24 cellular contexts compared by ENCODE assay signal in the genomic region with DNA sequence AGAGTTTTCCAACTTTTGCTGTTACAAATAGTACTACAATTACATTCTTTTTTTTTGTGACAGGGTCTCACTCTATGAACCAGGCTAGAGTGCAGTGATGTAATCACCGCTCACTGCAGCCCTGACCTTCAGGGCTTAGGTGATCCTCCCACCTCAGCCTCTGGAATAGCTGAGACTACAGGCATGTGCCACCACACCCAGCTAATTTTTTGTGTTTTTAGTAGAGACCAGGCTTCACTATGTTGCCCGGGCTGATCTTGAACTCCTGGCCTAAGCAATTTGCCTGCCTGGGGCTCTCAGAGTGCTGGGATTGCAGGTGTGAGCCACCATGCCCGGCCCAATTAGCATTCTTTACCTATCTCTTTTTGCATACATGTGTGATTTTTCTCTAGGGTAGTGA. TPM values are rescaled to one million over a fixed set of nuclear protein-coding genes. Genes with fewer than 3 reads are reported as not detected.
DNase-seq lines count a peak whose midpoint lies in the region; ATAC-seq, FAIRE-seq and TF ChIP-seq lines count a peak whose summit lies in the region.
"Had no signal": no experiment of that assay in that cellular context is flagged by ENCODE, and none has a peak within 500 bp of the region (broad histone marks: within the 10 kb centered on the region; RNA-seq: fewer than 3 reads in every experiment).

No MANE protein-coding gene starts in this region.

- H4K12ac ChIP-seq in trophoblast cell (ENCODE audit: low read depth, low read length) = no peak overlapping the region

- H2BK12ac ChIP-seq in trophoblast cell (ENCODE audit: low read length) = no peak overlapping the region

- H3K4me3 Mint-ChIP-seq in T-cell = no peak overlapping the region
- H3K4me3 Mint-ChIP-seq: CD14-positive monocyte; CD8-positive, alpha-beta memory T cell had no signal

- no peak overlapping the region for H3K9ac ChIP-seq in trophoblast cell (ENCODE audit: low read length)

- TF ChIP-seq CTCF in RWPE1 (conservative IDR thresholded peaks at IDR 0.05; ENCODE audit: low read depth) (no peak), transverse colon (IDR thresholded peaks at IDR 0.05) (no peak)

- H3K27me3 ChIP-seq in trophoblast cell (ENCODE audit: insufficient read depth, low read length) (no peaks in the 10 kb centered on the region), transverse colon (no peaks in the 10 kb centered on the region)
- H3K27me3 ChIP-seq: BE2C had no signal

- no peak overlapping the region for H4K8ac ChIP-seq in trophoblast cell (ENCODE audit: low read depth, low read length)

- peaks cover 0 to 11% (median 2%) of the 10 kb centered on the region in 3 donors for H3K9me3 Mint-ChIP-seq in T-cell

- H3K36me3 Mint-ChIP-seq in T-cell = peaks cover 28% of the 10 kb centered on the region

- in situ Hi-C loops in transverse colon (cut with MboI; ENCODE audit: low pct_ligation_motif_present in 1 of 4, low pct_unique_long_range_greater_than_20kb in 1 of 4, low sequenced_read_pairs in 3 of 4) = no loop called here

- WGBS in trophoblast cell (ENCODE audit: extremely low coverage, insufficient coverage, insufficient read length) = no CpG with 5 or more reads among the region's 3 CpGs
- WGBS in transverse colon (ENCODE audit: low coverage in 1 of 2), 2 donors = 82% methylated on average over 3 of the region's 3 CpGs; no CpG with 5 or more reads in 1 of the 2 donors

- H3K4me1 ChIP-seq in trophoblast cell (ENCODE audit: control insufficient read depth in 1 of 2, insufficient read depth in 2 of 2, low read length in 2 of 2) = no peaks in the 10 kb centered on the region
- peaks cover 0 to 11% (median 8%) of the 10 kb centered on the region in 4 donors for H3K4me1 ChIP-seq in transverse colon

- FAIRE-seq in H54 (lab: Jason Lieb, UNC) = peak; percentile 80
- FAIRE-seq: GM12891, H1 had no signal

- peak; percentile 41 for ATAC-seq in left lobe of liver
- ATAC-seq in T-cell (replicated peaks in 1 of 4) = no peak

- H3K23ac ChIP-seq in trophoblast cell (ENCODE audit: low read length) = no peak overlapping the region

- no peaks in the 10 kb centered on the region for H3K36me3 ChIP-seq in trophoblast cell (ENCODE audit: control insufficient read depth in 1 of 2, insufficient read depth in 2 of 2, low read length in 2 of 2)
- H3K36me3 ChIP-seq in transverse colon = no peaks in the 10 kb centered on the region
- H3K36me3 ChIP-seq: BE2C had no signal

- no peak overlapping the region for H2AFZ ChIP-seq in trophoblast cell (ENCODE audit: insufficient read depth, low read length, poor library complexity)

- TF ChIP-seq EP300 in transverse colon (IDR thresholded peaks at IDR 0.05; ENCODE audit: low read depth) = no peak

- H3K18ac ChIP-seq in trophoblast cell (ENCODE audit: low read length) = no peak overlapping the region

- H4K91ac ChIP-seq in trophoblast cell (ENCODE audit: low read depth, low read length) = no peak overlapping the region

- H3K4me2 ChIP-seq in trophoblast cell (ENCODE audit: low read length) = no peak overlapping the region

- H3K14ac ChIP-seq in trophoblast cell (ENCODE audit: low read length) = no peak overlapping the region

- H3K4ac ChIP-seq in trophoblast cell (ENCODE audit: low read depth, low read length) = no peak overlapping the region

- H3K4me3 ChIP-seq in trophoblast cell (ENCODE audit: low read depth, low read length) (no peak overlapping the region), transverse colon (no peak overlapping the region)

- no peaks in the 10 kb centered on the region for H3K9me3 ChIP-seq in trophoblast cell (ENCODE audit: insufficient read depth, low read depth, low read length)
- H3K9me3 ChIP-seq in transverse colon = peaks cover 4 to 9% of the 10 kb centered on the region in 2 donors
- H3K9me3 ChIP-seq: BE2C had no signal

- no peaks in the 10 kb centered on the region for H3K79me2 ChIP-seq in trophoblast cell (ENCODE audit: control insufficient read depth, insufficient read depth, low read length, poor library complexity)

- H3K79me1 ChIP-seq in trophoblast cell (ENCODE audit: low read length) = no peaks in the 10 kb centered on the region

- no peak overlapping the region for H3K27ac Mint-ChIP-seq in T-cell
- H3K27ac Mint-ChIP-seq: CD14-positive monocyte had no signal

- TF ChIP-seq POLR2A in H54 (IDR thresholded peaks at IDR 0.05; ENCODE audit: low read depth, low read length) (no peak), transverse colon (IDR thresholded peaks at IDR 0.05) (no peak)

- intact Hi-C loops in transverse colon (cut with DNase I; ENCODE audit: low total_unique reads) = no loop called here

- peaks cover 23 to 41% (median 40%) of the 10 kb centered on the region in 3 donors for H3K4me1 Mint-ChIP-seq in T-cell

- DNase-seq in H54 (ENCODE audit: insufficient read length, low spot score) (no peak), RWPE1 (ENCODE audit: low spot score) (no peak), left lobe of liver (ENCODE audit: low spot score) (no peak), trophoblast cell (peak; percentile 85 to 95), transverse colon (no peak), ureter (ENCODE audit: low spot score) (no peak), T-cell (no peak)
- DNase-seq: BE2C; Calu3; CD8-positive, alpha-beta memory T cell; DMS79 treated with DMSO at 0.1 percent for 48 hours; GF-D8; Karpas-422; NCI-H1092 treated with DMSO at 0.1 percent for 48 hours; NCI-H1436 treated with DMSO at 0.1 percent for 48 hours; NCI-H1930; NCI-H2107; NCI-H446; NCI-H524 treated with DMSO at 0.1 percent for 48 hours; NCI-H774; SHP77 had no signal

- POLR2A ChIA-PET in RWPE1 (lab: Yijun Ruan, JAX; ENCODE audit: low non-redundant PET) (no interaction called here), T-cell (lab: Charles Lee) (interaction anchor here in 1 of 2 donors (0.7 kb wide), 1 partner anchor 1296 kb away, joined by 4 read pairs; no protein-coding TSS in a partner anchor)

- no peak overlapping the region for H2AK5ac ChIP-seq in trophoblast cell (ENCODE audit: low read length)

- H3K27ac ChIP-seq in RWPE1 = peak overlapping the region; percentile 83
- H3K27ac ChIP-seq in trophoblast cell (ENCODE audit: low read depth, low read length) = no peak overlapping the region
- no peak overlapping the region for H3K27ac ChIP-seq in transverse colon

- no peaks in the 10 kb centered on the region for H3K27me3 Mint-ChIP-seq in T-cell
- H3K27me3 Mint-ChIP-seq: CD8-positive, alpha-beta memory T cell had no signal

- no peak overlapping the region for H2BK5ac ChIP-seq in trophoblast cell (ENCODE audit: low read depth, low read length, poor library complexity)

- H2BK120ac ChIP-seq in trophoblast cell (ENCODE audit: insufficient read depth, low read length, poor library complexity) = no peak overlapping the region

- CTCF ChIA-PET in RWPE1 (lab: Yijun Ruan, JAX) = interaction anchor here (0.7 kb wide), 2 partner anchors 80 to 331 kb away, joined by 3 read pairs; no protein-coding TSS in a partner anchor
- CTCF ChIA-PET in T-cell (lab: Charles Lee) = no interaction called here

RNA-seq across cellular contexts. Expression of a gene that starts 12.5 kb away (rescaled TPM):
- total RNA-seq in left lobe of liver (45.9 TPM), transverse colon (10 to 100 TPM in 3 of 4 donors, 1 to 10 TPM in 1; 6.8 to 24.7 (median 15.9) TPM), ureter (42.2 TPM), T-cell (10 to 100 TPM; 13.6 to 15.8 (median 13.7) TPM)
- 11.8 TPM in 2 replicates for polyA plus RNA-seq in trophoblast cell (2013)

Comparison
In these comparisons a context has a peak if more than half of its experiments do, and no peak if none do; other contexts are left out.
1. DNase-seq: peak in trophoblast cell (2 of 2); none in H54 (single experiment), RWPE1 (single experiment), left lobe of liver (single experiment), transverse colon (single experiment), ureter (single experiment) and T-cell (0 of 34).